Comparison of ENCODE assay signal across 16 cellular contexts in genomic region chr12:22255097-22255496, GRCh38.
DNase-seq lines count a peak whose midpoint lies in the region; ATAC-seq and TF ChIP-seq lines count a peak whose summit lies in the region.
"Had no signal": no experiment of that assay in that cellular context is flagged by ENCODE, and none has a peak within 500 bp of the region (broad histone marks: within the 10 kb centered on the region; RNA-seq: fewer than 3 reads in every experiment).

No MANE protein-coding gene starts in this region.

- peak; percentile 17 for DNase-seq in H7
- DNase-seq in WTC11 (ENCODE audit: low spot score), result peak; percentile 44
- DNase-seq in fibroblast of peridontal ligament (ENCODE audit: extremely low read depth), result peak; percentile 58
- DNase-seq in nephron progenitor cell, result peak; percentile 23
- no peak for DNase-seq in gastrocnemius medialis
- DNase-seq in stimulated activated CD4-positive, alpha-beta T cell treated with anti-CD3 and anti-CD28 coated beads, Interleukin-1b, Interleukin-23, amount 100 ng/mL, for 48 hours, result no peak
- no peak for DNase-seq in CD8-positive, alpha-beta T cell
- DNase-seq: activated CD8-positive, alpha-beta memory T cell treated with anti-CD3 and anti-CD28 coated beads, Interleukin-2, amount 50 U/mL, for 4 hours; kidney; NCI-H2107; stomach; SW 1271 had no signal

- CTCF ChIA-PET in WTC11 (lab: Charles Lee), result interaction anchor here (1.0 to 1.4 kb wide), 2 partner anchors 23 to 28 kb away, joined by 4 read pairs; no protein-coding TSS in a partner anchor
- CTCF ChIA-PET in CD8-positive, alpha-beta T cell (lab: Charles Lee), result no interaction called here

- no peaks in the 10 kb centered on the region for H3K4me1 ChIP-seq in gastrocnemius medialis
- no peaks in the 10 kb centered on the region for H3K4me1 ChIP-seq in CD8-positive, alpha-beta T cell (ENCODE audit: insufficient read depth, low read length)

- H3K27ac Mint-ChIP-seq in WTC11 (no peak overlapping the region), nephron progenitor cell (no peak overlapping the region)
- H3K27ac Mint-ChIP-seq in CD8-positive, alpha-beta T cell, result no peak overlapping the region
- H3K27ac Mint-ChIP-seq: activated naive CD4-positive, alpha-beta T cell treated with anti-CD3 and anti-CD28 coated beads, Interleukin-2, amount 50 U/mL, for 24 hours; natural killer cell treated with Interleukin-12 subunit alpha and Interleukin-12 subunit beta and Interleukin-15 and Interleukin-18, amount 100 ng/mL, for 72 hours had no signal

- POLR2A ChIA-PET in WTC11 (lab: Charles Lee), result interaction anchor here (1.3 kb wide), 1 partner anchor 11 kb away, joined by 3 read pairs; no protein-coding TSS in a partner anchor
- POLR2A ChIA-PET in CD8-positive, alpha-beta T cell (lab: Charles Lee), result no interaction called here

- H3K27ac ChIP-seq in gastrocnemius medialis, result no peak overlapping the region
- no peak overlapping the region for H3K27ac ChIP-seq in CD8-positive, alpha-beta T cell (ENCODE audit: low read depth, low read length)

- H3K9me3 Mint-ChIP-seq in WTC11, result no peaks in the 10 kb centered on the region
- no peaks in the 10 kb centered on the region for H3K9me3 Mint-ChIP-seq in nephron progenitor cell
- H3K9me3 Mint-ChIP-seq in CD8-positive, alpha-beta T cell, result no peaks in the 10 kb centered on the region
- H3K9me3 Mint-ChIP-seq: activated naive CD4-positive, alpha-beta T cell treated with anti-CD3 and anti-CD28 coated beads, Interleukin-2, amount 50 U/mL, for 24 hours; natural killer cell treated with Interleukin-12 subunit alpha and Interleukin-12 subunit beta and Interleukin-15 and Interleukin-18, amount 100 ng/mL, for 72 hours had no signal

- no peaks in the 10 kb centered on the region for H3K27me3 ChIP-seq in H7 (ENCODE audit: control insufficient read depth, insufficient read depth, low read length)
- H3K27me3 ChIP-seq in gastrocnemius medialis, result no peaks in the 10 kb centered on the region
- H3K27me3 ChIP-seq in CD8-positive, alpha-beta T cell (ENCODE audit: insufficient read depth, low read length), result no peaks in the 10 kb centered on the region
- H3K27me3 ChIP-seq: stomach had no signal

- intact Hi-C loops in gastrocnemius medialis (cut with DNase I; ENCODE audit: low total_unique reads), result no loop called here
- intact Hi-C loops in CD8-positive, alpha-beta T cell (cut with DNase I, micrococcal nuclease), result no loop called here

- TF ChIP-seq CTCF in WTC11 (IDR thresholded peaks at IDR 0.05) (no peak), nephron progenitor cell (IDR thresholded peaks at IDR 0.05) (no peak), gastrocnemius medialis (IDR thresholded peaks at IDR 0.05 in 4 of 5, conservative IDR thresholded peaks at IDR 0.05 in 1 of 5) (no peak)
- TF ChIP-seq CTCF in CD8-positive, alpha-beta T cell (IDR thresholded peaks at IDR 0.05), result no peak

- H3K4me1 Mint-ChIP-seq in WTC11, result no peaks in the 10 kb centered on the region; the same call in 1 of the 2 replicates
- H3K4me1 Mint-ChIP-seq in nephron progenitor cell, result peaks cover 13% of the 10 kb centered on the region
- H3K4me1 Mint-ChIP-seq in CD8-positive, alpha-beta T cell (ENCODE audit: low read depth), result peaks cover 9% of the 10 kb centered on the region

- no peaks in the 10 kb centered on the region for H3K9me3 ChIP-seq in gastrocnemius medialis
- no peaks in the 10 kb centered on the region for H3K9me3 ChIP-seq in CD8-positive, alpha-beta T cell (ENCODE audit: low read length)
- H3K9me3 ChIP-seq: stomach had no signal

- in situ Hi-C loops in gastrocnemius medialis (cut with MboI; ENCODE audit: low sequenced_read_pairs in 4 of 4), result no loop called here

- ATAC-seq in WTC11, result peak; percentile 75
- no peak for ATAC-seq in gastrocnemius medialis
- no peak for ATAC-seq in GM21360 (IDR thresholded peaks at IDR 0.05; ENCODE audit: unreplicated experiment)
- ATAC-seq in CD8-positive, alpha-beta T cell, result no peak
- ATAC-seq: natural killer cell treated with Interleukin-12 subunit alpha and Interleukin-12 subunit beta and Interleukin-15 and Interleukin-18, amount 100 ng/mL, for 72 hours had no signal

- H3K4me3 Mint-ChIP-seq in WTC11 (no peak overlapping the region), nephron progenitor cell (no peak overlapping the region)
- no peak overlapping the region for H3K4me3 Mint-ChIP-seq in CD8-positive, alpha-beta T cell
- H3K4me3 Mint-ChIP-seq: activated naive CD4-positive, alpha-beta T cell treated with anti-CD3 and anti-CD28 coated beads, Interleukin-2, amount 50 U/mL, for 24 hours; natural killer cell treated with Interleukin-12 subunit alpha and Interleukin-12 subunit beta and Interleukin-15 and Interleukin-18, amount 100 ng/mL, for 72 hours had no signal

- H3K27me3 Mint-ChIP-seq in WTC11 (ENCODE audit: low read depth) (no peaks in the 10 kb centered on the region), nephron progenitor cell (ENCODE audit: low read depth, poor library complexity) (peaks cover 3% of the 10 kb centered on the region)
- no peaks in the 10 kb centered on the region for H3K27me3 Mint-ChIP-seq in CD8-positive, alpha-beta T cell (ENCODE audit: low read depth)
- H3K27me3 Mint-ChIP-seq: activated naive CD4-positive, alpha-beta T cell treated with anti-CD3 and anti-CD28 coated beads, Interleukin-2, amount 50 U/mL, for 24 hours had no signal

- H3K4me3 ChIP-seq in H7 (ENCODE audit: insufficient read depth, low read depth, low read length) (no peak overlapping the region), gastrocnemius medialis (no peak overlapping the region)
- no peak overlapping the region for H3K4me3 ChIP-seq in CD8-positive, alpha-beta T cell (ENCODE audit: low read depth, low read length)
- H3K4me3 ChIP-seq: skin epidermis had no signal

- no peak for TF ChIP-seq POLR2A in gastrocnemius medialis (IDR thresholded peaks at IDR 0.05)

- H3K36me3 ChIP-seq in H7 (replicated peaks; ENCODE audit: control insufficient read depth, insufficient read depth, low read length) (no peaks in the 10 kb centered on the region), gastrocnemius medialis (no peaks in the 10 kb centered on the region)
- H3K36me3 ChIP-seq in CD8-positive, alpha-beta T cell (ENCODE audit: insufficient read depth, low read length), result no peaks in the 10 kb centered on the region
- H3K36me3 ChIP-seq: stomach had no signal

- H3K36me3 Mint-ChIP-seq in WTC11 (no peaks in the 10 kb centered on the region), nephron progenitor cell (ENCODE audit: low read depth) (no peaks in the 10 kb centered on the region)
- no peaks in the 10 kb centered on the region for H3K36me3 Mint-ChIP-seq in CD8-positive, alpha-beta T cell
- H3K36me3 Mint-ChIP-seq: activated naive CD4-positive, alpha-beta T cell treated with anti-CD3 and anti-CD28 coated beads, Interleukin-2, amount 50 U/mL, for 24 hours; natural killer cell treated with Interleukin-12 subunit alpha and Interleukin-12 subunit beta and Interleukin-15 and Interleukin-18, amount 100 ng/mL, for 72 hours had no signal

TF ChIP-seq in WTC11, 78 proteins besides CTCF, POLR2A, EP300 and RAD21:
- no peak for TF ChIP-seq FOXP1 (CRISPR knock-in tag; IDR thresholded peaks at IDR 0.05; ENCODE audit: borderline replicate concordance)

Comparison
In these comparisons a context has a peak if more than half of its experiments do, and no peak if none do; other contexts are left out.
1. DNase-seq: peak in H7 (single experiment), WTC11 (single experiment), fibroblast of peridontal ligament (single experiment) and nephron progenitor cell (single experiment); none in gastrocnemius medialis (0 of 2), stimulated activated CD4-positive, alpha-beta T cell treated with anti-CD3 and anti-CD28 coated beads, Interleukin-1b, Interleukin-23, amount 100 ng/mL, for 48 hours (single experiment) and CD8-positive, alpha-beta T cell (0 of 7).